28 cellular contexts compared by ENCODE assay signal in the genomic region with DNA sequence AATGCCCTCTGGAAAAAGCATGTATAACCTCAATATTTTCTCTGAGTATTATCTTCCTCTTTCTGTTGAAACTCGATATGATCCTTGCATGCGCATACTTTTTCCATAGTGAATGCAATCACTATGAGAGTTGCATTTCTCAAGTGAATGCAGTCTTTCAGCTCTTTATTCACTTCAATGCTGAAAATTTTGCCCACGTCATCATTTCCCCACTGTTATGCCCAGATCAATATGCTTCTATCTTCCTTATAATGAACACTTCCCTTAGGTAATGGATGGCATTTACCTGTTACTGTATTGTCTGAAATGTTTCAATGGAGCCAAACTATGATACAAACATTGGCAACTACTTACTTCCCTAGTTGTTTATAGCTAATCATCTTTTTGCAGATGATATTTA.
"Had no signal": no experiment of that assay in that cellular context is flagged by ENCODE, and none has a peak within 500 bp of the region (broad histone marks: within the 10 kb centered on the region; RNA-seq: fewer than 3 reads in every experiment).

No MANE protein-coding gene starts in this region.

- DNase-seq: natural killer cell; occipital lobe; ovary; posterior cingulate gyrus; psoas muscle; right cardiac atrium; spleen; stimulated activated CD4-positive, alpha-beta T cell treated with anti-CD3 and anti-CD28 coated beads, Interleukin-12 subunit alpha, Interleukin-12 subunit beta, amount 100 ng/mL, for 4 hours; stimulated activated CD4-positive, alpha-beta T cell treated with anti-CD3 and anti-CD28 coated beads, Interleukin-1b, Interleukin-23, amount 100 ng/mL, for 48 hours; stimulated activated CD4-positive, alpha-beta T cell treated with anti-CD3 and anti-CD28 coated beads, Interleukin-4, amount 100 ng/mL, for 1 hour; stimulated activated CD4-positive, alpha-beta T cell treated with anti-CD3 and anti-CD28 coated beads, Interleukin-4, amount 100 ng/mL, for 4 hours; stimulated activated CD8-positive, alpha-beta memory T cell treated with anti-CD3 and anti-CD28 coated beads, Interleukin-4, amount 100 ng/mL, for 48 hours; stimulated activated naive CD4-positive, alpha-beta T cell; stimulated activated naive CD8-positive, alpha-beta T cell treated with anti-CD3 and anti-CD28 coated beads, Interleukin-15, amount 100 ng/mL, for 72 hours; stimulated activated naive CD8-positive, alpha-beta T cell treated with anti-CD3 and anti-CD28 coated beads, Interleukin-15, Interleukin-2, amounts not matched to agents 100 U/mL and 50 U/mL, for 24 hours; substantia nigra; testis; tibial artery; transverse colon had no signal

- H3K4me2 ChIP-seq: neural progenitor cell, smooth muscle cell had no signal

- H3K4me1 ChIP-seq: neural progenitor cell, parathyroid adenoma, psoas muscle, spleen, suprapubic skin, testis, tibial artery, transverse colon, vagina had no signal

- H3K79me2 ChIP-seq: parathyroid adenoma had no signal

- ATAC-seq: natural killer cell; psoas muscle; right cardiac atrium; sciatic nerve; stimulated activated memory B cell treated with anti-CD40 and anti-IgM and Interleukin-4, amounts not matched to agents 10 μg/mL and 1 μg/mL and 100 μg/mL, for 72 hours; stimulated activated naive CD8-positive, alpha-beta T cell treated with anti-CD3 and anti-CD28 coated beads, Interleukin-15, amount 100 ng/mL, for 72 hours; stimulated activated naive CD8-positive, alpha-beta T cell treated with anti-CD3 and anti-CD28 coated beads, Interleukin-15, Interleukin-2, amounts not matched to agents 100 U/mL and 50 U/mL, for 24 hours had no signal

- H3K4me3 ChIP-seq: neural progenitor cell, ovary, psoas muscle, skin epidermis, smooth muscle cell, spleen, suprapubic skin, testis, tibial artery, transverse colon, vagina had no signal

- H3K27me3 ChIP-seq: neural progenitor cell, ovary, spleen, suprapubic skin, testis, tibial artery, transverse colon, vagina had no signal

- H3K36me3 ChIP-seq: neural progenitor cell, ovary, spleen, suprapubic skin, tibial artery, transverse colon, vagina had no signal

- H2AFZ ChIP-seq: neural progenitor cell, parathyroid adenoma had no signal

- H3K9ac ChIP-seq: neural progenitor cell, parathyroid adenoma had no signal

- FAIRE-seq: urothelium cell line had no signal

- H3K9me3 ChIP-seq: ovary, testis, tibial artery, transverse colon, vagina had no signal

- H3K27ac ChIP-seq: neural progenitor cell, ovary, parathyroid adenoma, psoas muscle, skin epidermis, spleen, suprapubic skin, testis, tibial artery, transverse colon, vagina had no signal
